ENCODE assay signal across 10 cellular contexts in the genomic region with DNA sequence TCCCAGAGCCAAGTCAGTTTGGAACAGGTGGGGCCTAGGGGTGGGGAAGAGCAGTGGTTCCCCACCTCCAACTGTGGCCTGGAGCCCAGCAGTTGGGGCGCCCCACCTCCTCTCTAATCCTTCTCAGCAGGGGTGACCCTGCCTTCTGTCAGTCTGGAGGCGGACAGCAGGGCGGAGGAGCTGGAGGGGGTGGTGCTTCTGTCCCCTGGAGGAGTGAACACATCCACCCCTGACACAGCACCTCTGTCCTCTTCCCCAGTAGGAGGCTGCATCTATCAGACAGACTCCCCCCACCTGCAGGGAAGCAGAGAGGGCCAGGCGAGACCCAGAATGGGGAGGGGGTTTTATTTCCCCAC.
DNase-seq lines count a peak whose midpoint lies in the region; ATAC-seq, FAIRE-seq and TF ChIP-seq lines count a peak whose summit lies in the region.
"Had no signal": no experiment of that assay in that cellular context is flagged by ENCODE, and none has a peak within 500 bp of the region (broad histone marks: within the 10 kb centered on the region; RNA-seq: fewer than 3 reads in every experiment).

No MANE protein-coding gene starts in this region.

- intact Hi-C loops in kidney (cut with DNase I) = no loop called here
- intact Hi-C loops in stomach (cut with DNase I; ENCODE audit: low total_unique reads) = no loop called here

- 38 to 71% (median 48%) methylated on average over 1 to 4 of the region's 4 CpGs for WGBS in stomach, 5 donors

- DNase-seq in HUDEP-2 (lab: John Stamatoyannopoulos, UW; ENCODE audit: unreplicated experiment in 76 of 76) (peak in 59 of 76 experiments; percentile 10 to 80 (median 40)), kidney (peak; percentile 87), stomach (no peak)
- no peak for DNase-seq in activated CD8-positive, alpha-beta memory T cell treated with anti-CD3 and anti-CD28 coated beads, Interleukin-2, amount 50 U/mL, for 48 hours
- DNase-seq: activated CD4-positive, alpha-beta T cell treated with anti-CD3 and anti-CD28 coated beads, Interleukin-2, amount 10 ng/mL, durations not matched to agents 7 days and 5 days; KG1 had no signal

- H3K4me1 ChIP-seq in kidney (ENCODE audit: control insufficient read depth in 1 of 2, insufficient read depth in 1 of 2, low read depth in 1 of 2, low read length in 2 of 2) (peaks cover 64 to 77% of the 10 kb centered on the region in 2 donors), stomach (peaks cover 88 to 100% (median 95%) of the 10 kb centered on the region in 4 donors)

- TF ChIP-seq POLR2A in stomach (IDR thresholded peaks at IDR 0.05) = no peak

- ATAC-seq in GM18517 (IDR thresholded peaks at IDR 0.05; ENCODE audit: unreplicated experiment) (no peak), GM21515 (IDR thresholded peaks at IDR 0.05; ENCODE audit: unreplicated experiment) (no peak)
- ATAC-seq in activated CD4-positive, CD25-positive, alpha-beta regulatory T cell treated with anti-CD3 and anti-CD28 coated beads, Interleukin-2, amount 50 U/mL, for 24 hours = no peak

- no peak for TF ChIP-seq CTCF in kidney (IDR thresholded peaks at IDR 0.05; ENCODE audit: borderline replicate concordance, extremely low read depth, insufficient read depth)
- TF ChIP-seq CTCF in stomach (IDR thresholded peaks at IDR 0.05) = no peak

- H3K9ac ChIP-seq in kidney (ENCODE audit: low read length in 2 of 2) = peak overlapping the region in 1 of 2 donors; percentile 72

- H3K27ac ChIP-seq in angular gyrus (ENCODE audit: low read depth, low read length) (peak overlapping the region; percentile 46), kidney (ENCODE audit: low read depth in 2 of 2, low read length in 2 of 2) (peak overlapping the region; percentile 95 to 97), stomach (peak overlapping the region; percentile 88 to 95 (median 93))

- H3K9me3 ChIP-seq in kidney (ENCODE audit: control insufficient read depth in 1 of 2, low read length in 2 of 2) (no peaks in the 10 kb centered on the region), stomach (no peaks in the 10 kb centered on the region)

- no peak for TF ChIP-seq EP300 in stomach (IDR thresholded peaks at IDR 0.05)

- FAIRE-seq in kidney (lab: Jason Lieb, UNC) = no peak

- no peaks in the 10 kb centered on the region for H3K27me3 ChIP-seq in stomach

- H3K4me3 ChIP-seq in kidney (ENCODE audit: low read length in 2 of 2) = peak overlapping the region in 1 of 2 donors; percentile 17
- H3K4me3 ChIP-seq in stomach = peak overlapping the region in 2 of 4 donors; percentile 7 to 22

- no peaks in the 10 kb centered on the region for H3K36me3 ChIP-seq in kidney (ENCODE audit: control insufficient read depth in 1 of 2, insufficient read depth in 2 of 2, low read length in 2 of 2)
- H3K36me3 ChIP-seq in stomach = peaks cover 0 to 6% (median 0%) of the 10 kb centered on the region in 4 donors

Comparison
In these comparisons a context has a peak if more than half of its experiments do, and no peak if none do; other contexts are left out.
1. DNase-seq: peak in HUDEP-2 (59 of 76) and kidney (single experiment); none in stomach (single experiment) and activated CD8-positive, alpha-beta memory T cell treated with anti-CD3 and anti-CD28 coated beads, Interleukin-2, amount 50 U/mL, for 48 hours (single experiment).
2. H3K27ac ChIP-seq: peak in every context shown above with its lines; median percentile 96 in kidney; 93 in stomach; 46 in angular gyrus.